ENCODE assay signal across 8 cellular contexts in the genomic region with DNA sequence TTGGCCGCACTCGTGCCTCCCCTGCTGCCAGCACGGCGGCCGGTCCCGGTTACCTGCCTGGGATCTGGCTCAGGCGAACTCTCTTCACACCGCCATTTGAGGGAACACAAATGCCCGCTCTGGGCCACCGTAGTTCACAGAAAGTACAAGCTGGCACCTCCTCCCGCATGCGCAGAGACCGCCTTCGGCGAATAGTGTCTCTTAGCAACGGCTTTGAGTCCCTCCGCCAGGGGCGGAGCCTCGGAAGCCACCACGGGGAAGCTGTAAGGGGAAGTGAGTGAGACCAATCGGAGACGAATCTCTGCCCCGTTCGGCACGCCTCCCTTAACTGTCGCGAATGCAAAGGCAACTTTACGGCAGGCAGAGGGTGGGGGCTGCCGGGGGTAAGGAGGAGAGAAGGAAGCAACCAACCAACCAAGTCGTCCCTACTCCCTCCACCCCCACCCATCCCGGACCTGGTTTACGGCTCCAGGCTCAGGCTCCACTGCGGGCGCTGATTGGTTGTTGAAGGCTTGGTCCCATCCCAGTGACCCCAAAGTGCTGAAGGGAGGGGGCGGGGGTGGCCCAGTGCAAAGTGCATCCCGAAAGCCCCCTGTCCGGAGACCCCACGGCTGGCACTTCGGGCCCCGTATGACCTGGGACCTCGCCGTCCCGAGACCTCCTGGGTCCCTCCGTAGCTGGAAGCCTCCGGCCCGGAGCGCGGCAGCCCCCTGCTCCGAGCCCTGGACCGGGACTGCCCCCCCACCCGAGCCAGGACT. TPM values are rescaled to one million over a fixed set of nuclear protein-coding genes. Genes with fewer than 3 reads are reported as not detected.
DNase-seq lines count a peak whose midpoint lies in the region; ATAC-seq, FAIRE-seq and TF ChIP-seq lines count a peak whose summit lies in the region.

Gene ASB7, plus strand, starts transcription at position 526 of the 758 bp plus-strand sequence. CDS start 9,628 bp downstream, outside the sequence.
Gene LINS1, minus strand, starts transcription at position 121 of the 758 bp plus-strand sequence. CDS start 21,342 bp downstream, outside the sequence.

- TF ChIP-seq CTCF in keratinocyte (optimal IDR thresholded peaks at IDR 0.05 in 1 of 3, IDR thresholded peaks at IDR 0.05 in 1 of 3, conservative IDR thresholded peaks at IDR 0.05 in 1 of 3; ENCODE audit: extremely low read depth in 1 of 3, insufficient read depth in 2 of 3, low read length in 3 of 3) = no peak

- peak; percentile 89 for ATAC-seq in HG03432 (IDR thresholded peaks at IDR 0.05; ENCODE audit: unreplicated experiment)

- peak within 1 kb of the TSS; percentile 88 for H2AFZ ChIP-seq in keratinocyte (ENCODE audit: control insufficient read depth, low read length)

- peak within 1 kb of the TSS; percentile 98 for H3K9ac ChIP-seq in keratinocyte (ENCODE audit: control insufficient read depth, extremely low read depth, insufficient read depth, low read length)

- peaks cover 86% of the 10 kb centered on the region for H3K79me2 ChIP-seq in keratinocyte (ENCODE audit: control insufficient read depth, insufficient read depth, low read length)

- peak within 1 kb of the TSS; percentile 85 to 100 (median 99) for H3K4me3 ChIP-seq in keratinocyte (ENCODE audit: control insufficient read depth in 2 of 3, extremely low read depth in 1 of 3, insufficient read depth in 2 of 3, low read depth in 1 of 3, low read length in 3 of 3)

- no peaks in the 10 kb centered on the region for H3K9me3 ChIP-seq in keratinocyte (ENCODE audit: control insufficient read depth, low read depth, low read length)

- no peaks in the 10 kb centered on the region for H4K20me1 ChIP-seq in keratinocyte (ENCODE audit: control insufficient read depth, extremely low read depth, insufficient read depth, low read length)

- peak; percentile 90 for FAIRE-seq in keratinocyte (lab: Jason Lieb, UNC)

- no peaks in the 10 kb centered on the region for H3K27me3 ChIP-seq in keratinocyte (ENCODE audit: control insufficient read depth, extremely low read depth, insufficient read depth, low read length)

- dilution Hi-C loops in keratinocyte (cut with MboI; ENCODE audit: extremely low pct_ligation_motif_present, low sequenced_read_pairs) = no loop called here

- H3K9me1 ChIP-seq in keratinocyte (ENCODE audit: control insufficient read depth, extremely low read depth, insufficient read depth, low read length) = no peaks in the 10 kb centered on the region

- peak within 1 kb of the TSS; percentile 92 for H3K27ac ChIP-seq in keratinocyte (ENCODE audit: control insufficient read depth, insufficient read depth, low read length)

- peak; percentile 51 for TF ChIP-seq POLR2A in GM19099 (IDR thresholded peaks at IDR 0.05; ENCODE audit: extremely low read depth, insufficient read length, low read depth)

- peak within 1 kb of the TSS; percentile 100 for H3K4me2 ChIP-seq in keratinocyte (ENCODE audit: control insufficient read depth, extremely low read depth, insufficient read depth, low read depth, low read length)

- DNase-seq in AG20443 (ENCODE audit: low spot score) = peak; percentile 99
- DNase-seq in NCI-H510A (lab: John Stamatoyannopoulos, UW) = peak; percentile 93
- DNase-seq in activated CD4-positive, alpha-beta T cell treated with anti-CD3 and anti-CD28 coated beads for 1 hour = peak; percentile 99
- peak; percentile 97 for DNase-seq in cerebellum (ENCODE audit: low spot score)
- DNase-seq in keratinocyte (ENCODE audit: low read depth, low spot score) = peak; percentile 100
- peak; percentile 98 to 99 for DNase-seq in stimulated activated CD4-positive, alpha-beta T cell treated with anti-CD3 and anti-CD28 coated beads, Interleukin-15, amount 100 ng/mL, for 1 hour (ENCODE audit: low read depth in 1 of 2, low spot score in 1 of 2)

- H3K36me3 ChIP-seq in keratinocyte (ENCODE audit: control insufficient read depth in 2 of 2, extremely low read depth in 1 of 2, insufficient read depth in 2 of 2, low read length in 2 of 2) = peaks cover 2 to 4% of the 10 kb centered on the region in 2 experiments

- peaks cover 28% of the 10 kb centered on the region for H3K4me1 ChIP-seq in keratinocyte (ENCODE audit: control insufficient read depth, extremely low read depth, insufficient read depth, low read length)

RNA-seq across cellular contexts. Expression of gene ASB7, which starts in this region (rescaled TPM):
- total RNA-seq in cerebellum = 15.2 TPM
- 9.5 to 10.8 TPM (median 10.4 TPM) in 3 replicates for polyA plus RNA-seq in keratinocyte
- 4.0 TPM for polyA plus RNA-seq in keratinocyte (2011; ENCODE audit: low read depth)
- polyA plus RNA-seq in keratinocyte (2011; cell fraction: cytosol; rRNA removed) = 7.4 and 9.4 TPM in 2 replicates
- 11.7 and 12.0 TPM in 2 replicates for polyA plus RNA-seq in keratinocyte (2011; cell fraction: nucleus; rRNA removed)
- polyA plus RNA-seq in keratinocyte (2012; ENCODE audit: low replicate concordance) = 4.5 and 8.3 TPM in 2 replicates
- 7.8 to 15.8 TPM (median 14.4 TPM) in 3 replicates for polyA minus RNA-seq in keratinocyte
- 8.1 TPM for polyA minus RNA-seq in keratinocyte (2011; cell fraction: cytosol; rRNA and poly(A)+ RNA removed)
- polyA minus RNA-seq in keratinocyte (2011; cell fraction: nucleus; rRNA and poly(A)+ RNA removed) = 9.3 and 16.2 TPM in 2 replicates

RNA-seq across cellular contexts. Expression of gene LINS1, which starts in this region (rescaled TPM):
- 50.0 TPM for total RNA-seq in cerebellum
- 12.9 to 19.4 TPM (median 14.9 TPM) in 3 replicates for polyA plus RNA-seq in keratinocyte
- polyA plus RNA-seq in keratinocyte (2011; ENCODE audit: low read depth) = 5.0 TPM
- polyA plus RNA-seq in keratinocyte (2011; cell fraction: cytosol; rRNA removed) = 4.0 and 9.8 TPM in 2 replicates
- polyA plus RNA-seq in keratinocyte (2011; cell fraction: nucleus; rRNA removed) = 28.9 and 35.5 TPM in 2 replicates
- 7.1 and 9.8 TPM in 2 replicates for polyA plus RNA-seq in keratinocyte (2012; ENCODE audit: low replicate concordance)
- 14.9 to 27.8 TPM (median 20.0 TPM) in 3 replicates for polyA minus RNA-seq in keratinocyte
- 8.4 TPM for polyA minus RNA-seq in keratinocyte (2011; cell fraction: cytosol; rRNA and poly(A)+ RNA removed)
- 10.0 and 28.2 TPM in 2 replicates for polyA minus RNA-seq in keratinocyte (2011; cell fraction: nucleus; rRNA and poly(A)+ RNA removed)

Comparison
In these comparisons a context has a peak if more than half of its experiments do, and no peak if none do; other contexts are left out.
1. Peak in every context shown above with its lines: DNase-seq, ATAC-seq, H3K4me3 ChIP-seq and H3K27ac ChIP-seq.